Comparison of ENCODE assay signal across 1 cellular context in genomic region chrX:70479970-70480659, GRCh38.
TF ChIP-seq lines count a peak whose summit lies in the region.

No MANE protein-coding gene starts in this region.

TF ChIP-seq in GM23338, 12 proteins besides CTCF, POLR2A, EP300 and RAD21 (continued from another document):
- TF ChIP-seq REST (IDR thresholded peaks at IDR 0.05; ENCODE audit: unreplicated experiment) (no peak), STAT1 (IDR thresholded peaks at IDR 0.05; ENCODE audit: unreplicated experiment) (no peak), ZNF331 (CRISPR knock-in tag; IDR thresholded peaks at IDR 0.05; ENCODE audit: low read depth) (no peak), CREB1 (CRISPR knock-in tag; IDR thresholded peaks at IDR 0.05; ENCODE audit: low read depth) (no peak), EZH2phosphoT487 (IDR thresholded peaks at IDR 0.05; ENCODE audit: unreplicated experiment) (no peak), POLR2AphosphoS5 (IDR thresholded peaks at IDR 0.05; ENCODE audit: low read depth) (no peak), NANOG (IDR thresholded peaks at IDR 0.05; ENCODE audit: borderline replicate concordance) (no peak), ZNF114 (CRISPR knock-in tag; IDR thresholded peaks at IDR 0.05) (no peak), ETS1 (IDR thresholded peaks at IDR 0.05) (no peak)
- TF ChIP-seq, protein P1, sequence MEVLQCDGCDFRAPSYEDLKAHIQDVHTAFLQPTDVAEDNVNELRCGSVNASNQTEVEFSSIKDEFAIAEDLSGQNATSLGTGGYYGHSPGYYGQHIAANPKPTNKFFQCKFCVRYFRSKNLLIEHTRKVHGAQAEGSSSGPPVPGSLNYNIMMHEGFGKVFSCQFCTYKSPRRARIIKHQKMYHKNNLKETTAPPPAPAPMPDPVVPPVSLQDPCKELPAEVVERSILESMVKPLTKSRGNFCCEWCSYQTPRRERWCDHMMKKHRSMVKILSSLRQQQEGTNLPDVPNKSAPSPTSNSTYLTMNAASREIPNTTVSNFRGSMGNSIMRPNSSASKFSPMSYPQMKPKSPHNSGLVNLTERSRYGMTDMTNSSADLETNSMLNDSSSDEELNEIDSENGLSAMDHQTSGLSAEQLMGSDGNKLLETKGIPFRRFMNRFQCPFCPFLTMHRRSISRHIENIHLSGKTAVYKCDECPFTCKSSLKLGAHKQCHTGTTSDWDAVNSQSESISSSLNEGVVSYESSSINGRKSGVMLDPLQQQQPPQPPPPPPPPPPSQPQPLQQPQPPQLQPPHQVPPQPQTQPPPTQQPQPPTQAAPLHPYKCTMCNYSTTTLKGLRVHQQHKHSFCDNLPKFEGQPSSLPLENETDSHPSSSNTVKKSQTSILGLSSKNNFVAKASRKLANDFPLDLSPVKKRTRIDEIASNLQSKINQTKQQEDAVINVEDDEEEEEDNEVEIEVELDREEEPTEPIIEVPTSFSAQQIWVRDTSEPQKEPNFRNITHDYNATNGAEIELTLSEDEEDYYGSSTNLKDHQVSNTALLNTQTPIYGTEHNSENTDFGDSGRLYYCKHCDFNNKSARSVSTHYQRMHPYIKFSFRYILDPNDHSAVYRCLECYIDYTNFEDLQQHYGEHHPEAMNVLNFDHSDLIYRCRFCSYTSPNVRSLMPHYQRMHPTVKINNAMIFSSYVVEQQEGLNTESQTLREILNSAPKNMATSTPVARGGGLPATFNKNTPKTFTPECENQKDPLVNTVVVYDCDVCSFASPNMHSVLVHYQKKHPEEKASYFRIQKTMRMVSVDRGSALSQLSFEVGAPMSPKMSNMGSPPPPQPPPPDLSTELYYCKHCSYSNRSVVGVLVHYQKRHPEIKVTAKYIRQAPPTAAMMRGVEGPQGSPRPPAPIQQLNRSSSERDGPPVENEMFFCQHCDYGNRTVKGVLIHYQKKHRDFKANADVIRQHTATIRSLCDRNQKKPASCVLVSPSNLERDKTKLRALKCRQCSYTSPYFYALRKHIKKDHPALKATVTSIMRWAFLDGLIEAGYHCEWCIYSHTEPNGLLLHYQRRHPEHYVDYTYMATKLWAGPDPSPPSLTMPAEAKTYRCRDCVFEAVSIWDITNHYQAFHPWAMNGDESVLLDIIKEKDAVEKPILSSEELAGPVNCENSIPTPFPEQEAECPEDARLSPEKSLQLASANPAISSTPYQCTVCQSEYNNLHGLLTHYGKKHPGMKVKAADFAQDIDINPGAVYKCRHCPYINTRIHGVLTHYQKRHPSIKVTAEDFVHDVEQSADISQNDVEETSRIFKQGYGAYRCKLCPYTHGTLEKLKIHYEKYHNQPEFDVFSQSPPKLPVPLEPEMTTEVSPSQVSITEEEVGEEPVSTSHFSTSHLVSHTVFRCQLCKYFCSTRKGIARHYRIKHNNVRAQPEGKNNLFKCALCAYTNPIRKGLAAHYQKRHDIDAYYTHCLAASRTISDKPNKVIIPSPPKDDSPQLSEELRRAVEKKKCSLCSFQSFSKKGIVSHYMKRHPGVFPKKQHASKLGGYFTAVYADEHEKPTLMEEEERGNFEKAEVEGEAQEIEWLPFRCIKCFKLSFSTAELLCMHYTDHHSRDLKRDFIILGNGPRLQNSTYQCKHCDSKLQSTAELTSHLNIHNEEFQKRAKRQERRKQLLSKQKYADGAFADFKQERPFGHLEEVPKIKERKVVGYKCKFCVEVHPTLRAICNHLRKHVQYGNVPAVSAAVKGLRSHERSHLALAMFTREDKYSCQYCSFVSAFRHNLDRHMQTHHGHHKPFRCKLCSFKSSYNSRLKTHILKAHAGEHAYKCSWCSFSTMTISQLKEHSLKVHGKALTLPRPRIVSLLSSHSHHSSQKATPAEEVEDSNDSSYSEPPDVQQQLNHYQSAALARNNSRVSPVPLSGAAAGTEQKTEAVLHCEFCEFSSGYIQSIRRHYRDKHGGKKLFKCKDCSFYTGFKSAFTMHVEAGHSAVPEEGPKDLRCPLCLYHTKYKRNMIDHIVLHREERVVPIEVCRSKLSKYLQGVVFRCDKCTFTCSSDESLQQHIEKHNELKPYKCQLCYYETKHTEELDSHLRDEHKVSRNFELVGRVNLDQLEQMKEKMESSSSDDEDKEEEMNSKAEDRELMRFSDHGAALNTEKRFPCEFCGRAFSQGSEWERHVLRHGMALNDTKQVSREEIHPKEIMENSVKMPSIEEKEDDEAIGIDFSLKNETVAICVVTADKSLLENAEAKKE (CRISPR knock-in tag; IDR thresholded peaks at IDR 0.05): no peak
TF ChIP-seq in GM23338: peak in this region for 0.
